In genomic region chr13:28527629-28528028, GRCh38 we compare ENCODE assay signal across 19 cellular contexts. TPM values are rescaled to one million over a fixed set of nuclear protein-coding genes. Genes with fewer than 3 reads are reported as not detected.
DNase-seq lines count a peak whose midpoint lies in the region; ATAC-seq and TF ChIP-seq lines count a peak whose summit lies in the region.
"Had no signal": no experiment of that assay in that cellular context is flagged by ENCODE, and none has a peak within 500 bp of the region (broad histone marks: within the 10 kb centered on the region; RNA-seq: fewer than 3 reads in every experiment).

No MANE protein-coding gene starts in this region.

- TF ChIP-seq CTCF in lung (IDR thresholded peaks at IDR 0.05; ENCODE audit: control extremely low read depth, extremely low read depth) (no peak), ascending aorta (IDR thresholded peaks at IDR 0.05) (no peak)

- in situ Hi-C loops in KBM-7 (cut with MboI; ENCODE audit: low pct_unique_long_range_greater_than_20kb, low sequenced_read_pairs): no loop called here

- H3K27me3 ChIP-seq in lung (ENCODE audit: control insufficient read depth, insufficient read depth) (no peaks in the 10 kb centered on the region), ascending aorta (peaks cover 12% of the 10 kb centered on the region)

- 29 to 60% methylated on average over 13 of the region's 13 CpGs for WGBS in lung, 2 donors

- H3K27ac ChIP-seq in lung (ENCODE audit: low read depth in 1 of 2, low read length in 1 of 2): no peak overlapping the region
- H3K27ac ChIP-seq in ascending aorta: no peak overlapping the region
- H3K27ac ChIP-seq: hepatocyte, tibial artery had no signal

- no peak for ATAC-seq in lung (ENCODE audit: insufficient read depth, low FRiP score)
- no peak for ATAC-seq in GM21515 (IDR thresholded peaks at IDR 0.05; ENCODE audit: unreplicated experiment)
- ATAC-seq: esophagus mucosa; naive thymus-derived CD8-positive, alpha-beta T cell; T-cell had no signal

- H3K4me1 ChIP-seq in lung (ENCODE audit: control insufficient read depth in 2 of 2, insufficient read depth in 2 of 2, low read length in 2 of 2) (peaks cover 0 to 13% of the 10 kb centered on the region in 2 donors), ascending aorta (peaks cover 5% of the 10 kb centered on the region in 2 donors)

- peak; percentile 76 for DNase-seq in GF-D8 (lab: John Stamatoyannopoulos, UW)
- DNase-seq in KBM-7: peak; percentile 75
- DNase-seq in SKM-1 treated with dmso at 0.1 percent for 144 hours (lab: John Stamatoyannopoulos, UW; ENCODE audit: unreplicated experiment): peak; percentile 93
- peak; percentile 44 for DNase-seq in lung (ENCODE audit: low spot score)
- no peak for DNase-seq in HK-2 (ENCODE audit: unreplicated experiment)
- DNase-seq in GOT3 (lab: John Stamatoyannopoulos, UW): no peak
- no peak for DNase-seq in ascending aorta (ENCODE audit: low spot score in 2 of 2)
- DNase-seq: activated CD4-positive, alpha-beta T cell treated with anti-CD3 and anti-CD28 coated beads for 4 hours; activated T-cell treated with anti-CD3 and anti-CD28 coated beads, Interleukin-2, amount 50 U/mL, for 48 hours; DND-41; NCI-H1105; NCI-H226; stimulated activated CD4-positive, alpha-beta T cell treated with anti-CD3 and anti-CD28 coated beads, Interleukin-1b, Interleukin-23, amount 100 ng/mL, for 48 hours had no signal

- H3K36me3 ChIP-seq in lung (ENCODE audit: control insufficient read depth in 2 of 2, insufficient read depth in 2 of 2, low read length in 2 of 2) (no peaks in the 10 kb centered on the region), ascending aorta (no peaks in the 10 kb centered on the region)
- H3K36me3 ChIP-seq: tibial artery had no signal

- H3K9me3 ChIP-seq in lung (ENCODE audit: control insufficient read depth in 2 of 2, insufficient read depth in 1 of 2, low read length in 1 of 2) (peaks cover 0 to 3% of the 10 kb centered on the region in 2 donors), ascending aorta (no peaks in the 10 kb centered on the region)
- H3K9me3 ChIP-seq: tibial artery had no signal

- no peak overlapping the region for H3K4me3 ChIP-seq in lung
- no peak overlapping the region for H3K4me3 ChIP-seq in ascending aorta
- H3K4me3 ChIP-seq: hepatocyte, tibial artery had no signal

- intact Hi-C loops in ascending aorta (cut with DNase I): no loop called here

RNA-seq across cellular contexts. Expression of gene FLT1, which starts 32.7 kb away (rescaled TPM):
- total RNA-seq in lung: 10 to 100 TPM; 36.3 to 71.3 TPM
- 10 to 100 TPM in 1 of 2 donors, 1 to 10 TPM in 1; 4.7 to 48.1 TPM for polyA plus RNA-seq in lung
- 46.0 TPM for total RNA-seq in ascending aorta

Comparison
In these comparisons a context has a peak if more than half of its experiments do, and no peak if none do; other contexts are left out.
1. DNase-seq: peak in GF-D8 (single experiment), KBM-7 (single experiment), SKM-1 treated with dmso at 0.1 percent for 144 hours (single experiment) and lung (single experiment); none in HK-2 (single experiment), GOT3 (single experiment) and ascending aorta (0 of 2).